In the genomic region with DNA sequence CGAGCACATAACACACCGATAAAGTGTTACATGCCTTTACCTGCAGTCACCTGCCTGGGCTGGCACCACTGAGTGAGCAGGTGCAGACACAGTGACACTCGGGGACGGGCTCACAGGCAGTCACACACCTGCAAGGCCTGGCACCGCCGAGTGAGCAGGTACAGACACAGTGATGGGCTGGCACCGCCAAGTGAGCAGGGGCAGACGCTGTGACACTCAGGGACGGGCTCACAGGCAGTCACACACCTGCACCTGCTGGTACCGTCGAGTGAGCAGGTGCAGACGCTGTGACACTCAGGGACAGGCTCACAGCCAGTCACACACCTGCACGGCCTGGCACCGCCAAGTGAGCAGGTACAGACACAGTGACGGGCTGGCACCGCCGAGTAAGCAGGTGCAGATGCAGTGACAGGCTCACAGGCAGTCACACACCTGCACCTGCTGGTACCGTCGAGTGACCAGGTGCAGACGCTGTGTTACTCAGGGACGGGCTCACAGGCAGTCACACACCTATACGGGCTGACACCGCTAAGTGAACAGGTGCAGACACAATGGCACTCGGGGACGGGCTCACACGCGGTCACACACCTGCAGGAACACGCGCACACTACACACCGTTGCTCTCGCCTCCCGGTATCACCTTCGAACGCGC, we compare ENCODE assay signal across 8 cellular contexts. TPM values are rescaled to one million over a fixed set of nuclear protein-coding genes. Genes with fewer than 3 reads are reported as not detected.
DNase-seq lines count a peak whose midpoint lies in the region; ATAC-seq and TF ChIP-seq lines count a peak whose summit lies in the region.

No MANE protein-coding gene starts in this region.

- peaks cover 12% of the 10 kb centered on the region for H3K36me3 Mint-ChIP-seq in activated B cell treated with CpG ODN at 0.5 μM for 24 hours (ENCODE audit: low read depth)

- H3K27me3 ChIP-seq in rectal smooth muscle tissue (ENCODE audit: control insufficient read depth, insufficient read depth, low read length) (no peaks in the 10 kb centered on the region), MG63 (no peaks in the 10 kb centered on the region)

- peak overlapping the region; percentile 84 for H3K27ac Mint-ChIP-seq in activated B cell treated with CpG ODN at 0.5 μM for 24 hours

- intact Hi-C loops in activated B cell treated with CpG ODN at 0.5 μM for 24 hours (cut with micrococcal nuclease) = loop anchor here (1.0 to 5.0 kb wide), 5 partner anchors 76 to 278 kb away; a partner anchor contains a TSS

- POLR2A ChIA-PET in activated B cell treated with CpG ODN at 0.5 μM for 24 hours (lab: Charles Lee) = interaction anchor here (0.7 to 1.4 kb wide), 4 partner anchors 11 to 888 kb away, joined by 3 to 6 read pairs (median 4); a partner anchor contains a TSS

- H3K27me3 Mint-ChIP-seq in activated B cell treated with CpG ODN at 0.5 μM for 24 hours = no peaks in the 10 kb centered on the region

- peak; percentile 30 for ATAC-seq in activated B cell treated with CpG ODN at 0.5 μM for 24 hours (ENCODE audit: low read depth)
- no peak for ATAC-seq in HG03439 (IDR thresholded peaks at IDR 0.05; ENCODE audit: unreplicated experiment)

- H3K4me3 Mint-ChIP-seq in activated B cell treated with CpG ODN at 0.5 μM for 24 hours = peak overlapping the region; percentile 94

- H3K36me3 ChIP-seq in ES-I3 (ENCODE audit: insufficient read depth, low read length) (no peaks in the 10 kb centered on the region), rectal smooth muscle tissue (ENCODE audit: control insufficient read depth, insufficient read depth, low read length) (no peaks in the 10 kb centered on the region), MG63 (no peaks in the 10 kb centered on the region)

- H3K4me1 Mint-ChIP-seq in activated B cell treated with CpG ODN at 0.5 μM for 24 hours = peaks cover 16% of the 10 kb centered on the region

- H3K9me3 ChIP-seq in ES-I3 (ENCODE audit: control insufficient read depth, insufficient read depth, low read length) (no peaks in the 10 kb centered on the region), MG63 (no peaks in the 10 kb centered on the region; the same call in none of the 2 replicates)

- no peak for TF ChIP-seq CTCF in activated B cell treated with CpG ODN at 0.5 μM for 24 hours (IDR thresholded peaks at IDR 0.05)
- TF ChIP-seq CTCF in fibroblast of pulmonary artery (IDR thresholded peaks at IDR 0.05; ENCODE audit: low read length, missing control alignments) = no peak

- CTCF ChIA-PET in activated B cell treated with CpG ODN at 0.5 μM for 24 hours (lab: Charles Lee) = no interaction called here

- no peaks in the 10 kb centered on the region for H3K9me3 Mint-ChIP-seq in activated B cell treated with CpG ODN at 0.5 μM for 24 hours

- peak overlapping the region; percentile 11 for H3K27ac ChIP-seq in rectal smooth muscle tissue (ENCODE audit: low read depth, low read length)

- H3K4me1 ChIP-seq in ES-I3 (ENCODE audit: insufficient read depth, low read length) (no peaks in the 10 kb centered on the region), rectal smooth muscle tissue (ENCODE audit: control insufficient read depth, insufficient read depth, low read length) (peaks cover 9% of the 10 kb centered on the region)

- peak overlapping the region; percentile 46; the same call in 1 of the 2 replicates for H3K9ac ChIP-seq in ES-I3 (ENCODE audit: low read depth, low read length)
- H3K9ac ChIP-seq in rectal smooth muscle tissue (ENCODE audit: low read length) = peak overlapping the region; percentile 58

- peak overlapping the region; percentile 7 for H3K4me3 ChIP-seq in fibroblast of pulmonary artery (replicated peaks; ENCODE audit: low read depth, low read length)
- peak overlapping the region; percentile 93 for H3K4me3 ChIP-seq in rectal smooth muscle tissue (ENCODE audit: low read length)
- H3K4me3 ChIP-seq in MG63 = no peak overlapping the region

- DNase-seq in activated B cell treated with CpG ODN at 0.5 μM for 24 hours (no peak), fibroblast of pulmonary artery (ENCODE audit: low read depth) (no peak), SKM-1 (lab: John Stamatoyannopoulos, UW; ENCODE audit: unreplicated experiment) (no peak), MG63 (no peak)
- no peak for DNase-seq in central memory CD4-positive, alpha-beta T cell

RNA-seq across cellular contexts. Expression of a gene that starts 0.5 kb away (rescaled TPM):
- total RNA-seq in activated B cell treated with CpG ODN at 0.5 μM for 24 hours = 5.5 and 5.7 TPM in 2 replicates
- total RNA-seq in MG63 (2014; rRNA removed; shearing (Covaris generic); ENCODE audit: low replicate concordance) = not detected in 2 replicates

RNA-seq across cellular contexts. Expression of a gene that starts 28.1 kb away (rescaled TPM):
- not detected in 2 replicates for total RNA-seq in activated B cell treated with CpG ODN at 0.5 μM for 24 hours
- total RNA-seq in MG63 (2014; rRNA removed; shearing (Covaris generic); ENCODE audit: low replicate concordance) = not detected in 2 replicates
